Comparison of ENCODE assay signal across 10 cellular contexts in the genomic region with DNA sequence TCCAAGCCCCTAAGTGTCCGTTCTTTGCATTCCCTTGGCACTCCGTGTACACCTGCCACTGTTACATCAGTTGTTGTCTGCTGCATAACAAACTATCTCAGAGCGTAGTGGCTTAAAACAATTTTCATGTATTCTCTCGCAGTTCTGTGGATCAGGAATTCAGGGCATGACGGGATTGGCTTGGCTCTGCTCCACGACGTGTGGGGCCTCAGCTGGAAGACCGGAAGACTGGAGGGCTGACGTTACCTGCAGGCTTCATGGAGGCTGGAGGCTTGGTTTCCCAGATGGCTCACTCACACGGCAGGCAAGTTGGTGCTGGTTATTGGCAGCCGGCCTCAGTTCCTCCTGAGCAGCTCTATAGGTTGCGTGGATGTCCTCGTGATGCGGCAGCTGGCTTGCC. TPM values are rescaled to one million over a fixed set of nuclear protein-coding genes. Genes with fewer than 3 reads are reported as not detected.
A peak's percentile ranks its signal among the peaks of the same experiment; 100 is the strongest.
DNase-seq lines count a peak whose midpoint lies in the region; ATAC-seq and TF ChIP-seq lines count a peak whose summit lies in the region.
"Had no signal": no experiment of that assay in that cellular context is flagged by ENCODE, and none has a peak within 500 bp of the region (broad histone marks: within the 10 kb centered on the region; RNA-seq: fewer than 3 reads in every experiment).

No MANE protein-coding gene starts in this region.

- peak; percentile 66 for DNase-seq in AG08395 (ENCODE audit: low spot score)
- DNase-seq in NCI-H1105 (lab: John Stamatoyannopoulos, UW) = peak; percentile 45
- DNase-seq in astrocyte of the spinal cord (ENCODE audit: low read depth, low spot score) = peak; percentile 79
- peak; percentile 7 for DNase-seq in kidney epithelial cell (ENCODE audit: low read depth)
- no peak for DNase-seq in DMS53 (lab: John Stamatoyannopoulos, UW)
- DNase-seq: activated CD8-positive, alpha-beta memory T cell treated with anti-CD3 and anti-CD28 coated beads, Interleukin-2, amount 50 U/mL, for 4 hours; nucleus accumbens had no signal

- H3K36me3 Mint-ChIP-seq in activated T-helper 17 cell treated with anti-CD3 and anti-CD28 coated beads, Interleukin-2, amount 50 U/mL, for 72 hours (ENCODE audit: low read depth) = no peaks in the 10 kb centered on the region

- no peaks in the 10 kb centered on the region for H3K36me3 ChIP-seq in kidney epithelial cell (ENCODE audit: control insufficient read depth, insufficient read depth, low read length)

- H3K4me3 Mint-ChIP-seq in activated T-helper 17 cell treated with anti-CD3 and anti-CD28 coated beads, Interleukin-2, amount 50 U/mL, for 72 hours = no peak overlapping the region

- no peaks in the 10 kb centered on the region for H3K9me3 Mint-ChIP-seq in activated T-helper 17 cell treated with anti-CD3 and anti-CD28 coated beads, Interleukin-2, amount 50 U/mL, for 72 hours

- ATAC-seq in GM19324 (IDR thresholded peaks at IDR 0.05; ENCODE audit: low FRiP score, unreplicated experiment) (no peak), HG03460 (IDR thresholded peaks at IDR 0.05; ENCODE audit: unreplicated experiment) (no peak)
- no peak for ATAC-seq in activated T-helper 17 cell treated with anti-CD3 and anti-CD28 coated beads, Interleukin-2, amount 50 U/mL, for 72 hours (replicated peaks)

- TF ChIP-seq CTCF in astrocyte of the spinal cord (IDR thresholded peaks at IDR 0.05; ENCODE audit: low read depth, low read length) = no peak
- no peak for TF ChIP-seq CTCF in kidney epithelial cell (IDR thresholded peaks at IDR 0.05; ENCODE audit: insufficient read depth, low read length, poor library complexity, severe bottlenecking)

- H3K27me3 Mint-ChIP-seq in activated T-helper 17 cell treated with anti-CD3 and anti-CD28 coated beads, Interleukin-2, amount 50 U/mL, for 72 hours = no peaks in the 10 kb centered on the region

- no peaks in the 10 kb centered on the region for H3K27me3 ChIP-seq in kidney epithelial cell (ENCODE audit: control insufficient read depth, insufficient read depth, low read length)

- no peak overlapping the region for H3K27ac Mint-ChIP-seq in activated T-helper 17 cell treated with anti-CD3 and anti-CD28 coated beads, Interleukin-2, amount 50 U/mL, for 72 hours

- H3K4me3 ChIP-seq in astrocyte of the spinal cord (ENCODE audit: low read depth, low read length) = no peak overlapping the region
- no peak overlapping the region for H3K4me3 ChIP-seq in kidney epithelial cell (ENCODE audit: low read depth, low read length)

- no peaks in the 10 kb centered on the region for H3K4me1 Mint-ChIP-seq in activated T-helper 17 cell treated with anti-CD3 and anti-CD28 coated beads, Interleukin-2, amount 50 U/mL, for 72 hours

- in situ Hi-C loops in astrocyte of the spinal cord (cut with HindIII; ENCODE audit: low sequenced_read_pairs) = no loop called here

RNA-seq across cellular contexts. Expression of a gene that starts 25.5 kb away (rescaled TPM):
- total RNA-seq in kidney epithelial cell = 0.14 and 0.46 TPM in 2 replicates
- under 1 TPM; 0.15 to 0.19 TPM for total RNA-seq in activated T-helper 17 cell treated with anti-CD3 and anti-CD28 coated beads, Interleukin-2, amount 50 U/mL, for 72 hours

RNA-seq across cellular contexts. Expression of a gene that starts 29.8 kb away (rescaled TPM):
- total RNA-seq in kidney epithelial cell = 4.0 and 8.6 TPM in 2 replicates
- total RNA-seq in activated T-helper 17 cell treated with anti-CD3 and anti-CD28 coated beads, Interleukin-2, amount 50 U/mL, for 72 hours = 10 to 100 TPM; 48.3 to 50.7 TPM

RNA-seq across cellular contexts. Expression of a gene that starts 30.2 kb away (rescaled TPM):
- total RNA-seq in kidney epithelial cell = 41.6 and 45.3 TPM in 2 replicates
- total RNA-seq in activated T-helper 17 cell treated with anti-CD3 and anti-CD28 coated beads, Interleukin-2, amount 50 U/mL, for 72 hours = 100 to 1,000 TPM in 1 of 2 donors, 10 to 100 TPM in 1; 88.5 to 163 TPM

RNA-seq across cellular contexts. Expression of a gene that starts 45.2 kb away (rescaled TPM):
- not detected in 2 replicates for total RNA-seq in kidney epithelial cell
- 10 to 100 TPM in 1 of 2 donors, 1 to 10 TPM in 1; 3.3 to 17.3 TPM for total RNA-seq in activated T-helper 17 cell treated with anti-CD3 and anti-CD28 coated beads, Interleukin-2, amount 50 U/mL, for 72 hours
